12 cellular contexts compared by ENCODE assay signal in genomic region chr5:79742549-79743136, GRCh38. TPM values are rescaled to one million over a fixed set of nuclear protein-coding genes. Genes with fewer than 3 reads are reported as not detected.
DNase-seq lines count a peak whose midpoint lies in the region; ATAC-seq and TF ChIP-seq lines count a peak whose summit lies in the region.
"Had no signal": no experiment of that assay in that cellular context is flagged by ENCODE, and none has a peak within 500 bp of the region (broad histone marks: within the 10 kb centered on the region; RNA-seq: fewer than 3 reads in every experiment).

No MANE protein-coding gene starts in this region.

- H3K36me3 Mint-ChIP-seq in activated CD4-positive, alpha-beta T cell treated with anti-CD3 and anti-CD28 coated beads, Interleukin-2, amount 10 ng/mL, durations not matched to agents 7 days and 5 days (ENCODE audit: low read depth): peaks cover 12% of the 10 kb centered on the region

- H3K4me3 Mint-ChIP-seq in activated CD4-positive, alpha-beta T cell treated with anti-CD3 and anti-CD28 coated beads, Interleukin-2, amount 10 ng/mL, durations not matched to agents 7 days and 5 days: no peak overlapping the region
- H3K4me3 Mint-ChIP-seq: CD4-positive, alpha-beta T cell; H9 had no signal

- peaks cover 20% of the 10 kb centered on the region for H3K27me3 Mint-ChIP-seq in activated CD4-positive, alpha-beta T cell treated with anti-CD3 and anti-CD28 coated beads, Interleukin-2, amount 10 ng/mL, durations not matched to agents 7 days and 5 days

- H3K4me1 ChIP-seq in right atrium auricular region: no peaks in the 10 kb centered on the region
- H3K4me1 ChIP-seq in right lobe of liver: peaks cover 0 to 10% (median 0%) of the 10 kb centered on the region in 4 donors
- H3K4me1 ChIP-seq: Caco-2 had no signal

- H3K27me3 ChIP-seq in right atrium auricular region (no peaks in the 10 kb centered on the region), right lobe of liver (no peaks in the 10 kb centered on the region)

- H3K4me3 ChIP-seq in right atrium auricular region: no peak overlapping the region
- no peak overlapping the region for H3K4me3 ChIP-seq in right lobe of liver

- H3K9me3 ChIP-seq in right atrium auricular region: no peaks in the 10 kb centered on the region
- no peaks in the 10 kb centered on the region for H3K9me3 ChIP-seq in right lobe of liver
- H3K9me3 ChIP-seq: Caco-2 had no signal

- TF ChIP-seq CTCF in right atrium auricular region (IDR thresholded peaks at IDR 0.05): no peak
- no peak for TF ChIP-seq CTCF in right lobe of liver (IDR thresholded peaks at IDR 0.05)

- peaks cover 13% of the 10 kb centered on the region for H3K4me1 Mint-ChIP-seq in activated CD4-positive, alpha-beta T cell treated with anti-CD3 and anti-CD28 coated beads, Interleukin-2, amount 10 ng/mL, durations not matched to agents 7 days and 5 days

- peaks cover 5% of the 10 kb centered on the region for H3K9me3 Mint-ChIP-seq in activated CD4-positive, alpha-beta T cell treated with anti-CD3 and anti-CD28 coated beads, Interleukin-2, amount 10 ng/mL, durations not matched to agents 7 days and 5 days
- H3K9me3 Mint-ChIP-seq: CD4-positive, alpha-beta T cell; H9 had no signal

- peak overlapping the region; percentile 31 to 79 for H3K27ac ChIP-seq in right atrium auricular region
- H3K27ac ChIP-seq in right lobe of liver: peak overlapping the region in 2 of 3 donors; percentile 29 to 60
- H3K27ac ChIP-seq: C4-2B had no signal

- TF ChIP-seq POLR2A in right lobe of liver (IDR thresholded peaks at IDR 0.05): no peak

- POLR2A ChIA-PET in activated CD4-positive, alpha-beta T cell treated with anti-CD3 and anti-CD28 coated beads, Interleukin-2, amount 10 ng/mL, durations not matched to agents 7 days and 5 days (lab: Charles Lee): no interaction called here

- H3K36me3 ChIP-seq in right atrium auricular region (peaks cover 53% of the 10 kb centered on the region), right lobe of liver (no peaks in the 10 kb centered on the region)

- no peak for ATAC-seq in Right ventricle myocardium superior (ENCODE audit: poor library complexity)
- peak; percentile 88 to 95 (median 90) for ATAC-seq in right lobe of liver
- ATAC-seq in HG03565 (IDR thresholded peaks at IDR 0.05; ENCODE audit: unreplicated experiment): no peak

- DNase-seq in right atrium auricular region (ENCODE audit: low spot score): no peak
- no peak for DNase-seq in Right ventricle myocardium superior
- peak; percentile 7 for DNase-seq in NCI-H2029 treated with DMSO at 0.1 percent for 48 hours (lab: John Stamatoyannopoulos, UW)
- DNase-seq in right lobe of liver: no peak
- no peak for DNase-seq in activated naive CD4-positive, alpha-beta T cell (lab: John Stamatoyannopoulos, UW)
- no peak for DNase-seq in activated CD4-positive, alpha-beta T cell treated with anti-CD3 and anti-CD28 coated beads, Interleukin-2, amount 10 ng/mL, durations not matched to agents 7 days and 5 days
- DNase-seq: ACHN; Caco-2; CD4-positive, alpha-beta T cell; H9 had no signal

- H3K27ac Mint-ChIP-seq in activated CD4-positive, alpha-beta T cell treated with anti-CD3 and anti-CD28 coated beads, Interleukin-2, amount 10 ng/mL, durations not matched to agents 7 days and 5 days: no peak overlapping the region
- H3K27ac Mint-ChIP-seq: CD4-positive, alpha-beta T cell; H9 had no signal

- 52% methylated on average over 3 of the region's 3 CpGs for WGBS in right lobe of liver (ENCODE audit: insufficient coverage, low coverage, low lambda C conversion rate, missing lambda C conversion rate)

- CTCF ChIA-PET in activated CD4-positive, alpha-beta T cell treated with anti-CD3 and anti-CD28 coated beads, Interleukin-2, amount 10 ng/mL, durations not matched to agents 7 days and 5 days (lab: Charles Lee): no interaction called here

- intact Hi-C loops in Right ventricle myocardium superior (cut with DNase I): no loop called here
- intact Hi-C loops in right lobe of liver (cut with DNase I): no loop called here

RNA-seq across cellular contexts. Expression of gene CMYA5, which starts 53.0 kb away (rescaled TPM):
- total RNA-seq in right atrium auricular region: 1,000 to 10,000 TPM; 1,199 to 1,662 TPM
- 917 TPM for total RNA-seq in Right ventricle myocardium superior
- total RNA-seq in right lobe of liver: 1 to 10 TPM; 1.1 to 5.8 (median 2.8) TPM
- under 1 TPM; 0.20 to 0.29 TPM for total RNA-seq in activated CD4-positive, alpha-beta T cell treated with anti-CD3 and anti-CD28 coated beads, Interleukin-2, amount 10 ng/mL, durations not matched to agents 7 days and 5 days

Comparison
In these comparisons a context has a peak if more than half of its experiments do, and no peak if none do; other contexts are left out.
1. ATAC-seq: peak in right lobe of liver (4 of 4); none in Right ventricle myocardium superior (single experiment) and HG03565 (single experiment).
2. RNA of gene CMYA5, which starts 53.0 kb away (total RNA-seq): 1,199 to 1,662 TPM in right atrium auricular region and 917 TPM in Right ventricle myocardium superior (single experiment); 1.1 to 5.8 TPM in right lobe of liver and 0.20 to 0.29 TPM in activated CD4-positive, alpha-beta T cell treated with anti-CD3 and anti-CD28 coated beads, Interleukin-2, amount 10 ng/mL, durations not matched to agents 7 days and 5 days; every median in the first group is over 100 times any median in the second.